18 cellular contexts compared by ENCODE assay signal in the genomic region with DNA sequence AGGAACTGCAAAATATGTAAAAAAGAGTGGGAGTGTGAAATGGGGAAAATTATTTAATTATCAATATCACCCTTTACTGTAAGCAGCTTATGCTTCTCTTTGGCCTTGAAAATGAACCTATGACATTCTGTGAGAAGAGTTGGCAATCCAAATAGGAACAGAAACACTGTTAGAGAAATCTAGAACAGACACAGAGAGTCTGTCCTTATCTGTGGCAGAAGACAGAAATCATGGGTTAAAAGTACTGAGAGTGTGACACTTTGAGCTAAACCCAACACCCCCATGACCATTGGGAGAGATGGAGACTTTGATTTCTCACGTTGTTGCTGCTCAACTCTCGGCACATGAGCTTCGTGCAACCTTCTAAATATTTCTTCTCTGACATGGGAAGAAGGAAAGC. TPM values are rescaled to one million over a fixed set of nuclear protein-coding genes. Genes with fewer than 3 reads are reported as not detected.
"Had no signal": no experiment of that assay in that cellular context is flagged by ENCODE, and none has a peak within 500 bp of the region (broad histone marks: within the 10 kb centered on the region; RNA-seq: fewer than 3 reads in every experiment).

No MANE protein-coding gene starts in this region.

- H3K4me1 ChIP-seq: left lung had no signal

- H3K27ac ChIP-seq: dorsolateral prefrontal cortex, right atrium auricular region had no signal

- H3K36me3 ChIP-seq: left lung, right atrium auricular region had no signal

- DNase-seq: activated CD4-positive, alpha-beta T cell treated with anti-CD3 and anti-CD28 coated beads, Interleukin-2, amount 50 U/mL, for 4 hours; activated CD4-positive, CD25-positive, alpha-beta regulatory T cell treated with anti-CD3 and anti-CD28 coated beads, Interleukin-2, amount 50 U/mL, for 72 hours; activated naive CD4-positive, alpha-beta T cell treated with Interleukin-2 at 50 U/mL for 16 hours; activated naive CD8-positive, alpha-beta T cell treated with anti-CD3 and anti-CD28 coated beads, Interleukin-2, amount 50 U/mL, for 24 hours; activated T-cell treated with anti-CD3 and anti-CD28 coated beads for 4 hours; dorsolateral prefrontal cortex; erythroblast; left lung; stimulated activated CD4-positive, alpha-beta T cell treated with anti-CD3 and anti-CD28 coated beads, Interleukin-15, amount 100 ng/mL, for 24 hours; stimulated activated CD4-positive, alpha-beta T cell treated with anti-CD3 and anti-CD28 coated beads, Interleukin-4, amount 100 ng/mL, for 1 hour; stimulated activated naive CD4-positive, alpha-beta T cell; substantia nigra; T-cell had no signal

- ATAC-seq: activated naive CD8-positive, alpha-beta T cell treated with anti-CD3 and anti-CD28 coated beads, Interleukin-2, amount 50 U/mL, for 24 hours; left lung; natural killer cell treated with Interleukin-12 subunit alpha and Interleukin-12 subunit beta and Interleukin-15 and Interleukin-18, amount 100 ng/mL, for 72 hours had no signal

- H3K27me3 ChIP-seq: dorsolateral prefrontal cortex, left lung, right atrium auricular region had no signal

- H3K4me3 ChIP-seq: dorsolateral prefrontal cortex, left lung, right atrium auricular region had no signal

RNA-seq across cellular contexts. Expression of gene NOX3, which starts 49.2 kb away (rescaled TPM):
- total RNA-seq: chondrocyte; left lung; natural killer cell treated with Interleukin-12 subunit alpha and Interleukin-12 subunit beta and Interleukin-15 and Interleukin-18, amount 100 ng/mL, for 72 hours; progenitor cell of endocrine pancreas; right atrium auricular region; skeletal muscle tissue; T-cell had no signal
